30 cellular contexts compared by ENCODE assay signal in the genomic region with DNA sequence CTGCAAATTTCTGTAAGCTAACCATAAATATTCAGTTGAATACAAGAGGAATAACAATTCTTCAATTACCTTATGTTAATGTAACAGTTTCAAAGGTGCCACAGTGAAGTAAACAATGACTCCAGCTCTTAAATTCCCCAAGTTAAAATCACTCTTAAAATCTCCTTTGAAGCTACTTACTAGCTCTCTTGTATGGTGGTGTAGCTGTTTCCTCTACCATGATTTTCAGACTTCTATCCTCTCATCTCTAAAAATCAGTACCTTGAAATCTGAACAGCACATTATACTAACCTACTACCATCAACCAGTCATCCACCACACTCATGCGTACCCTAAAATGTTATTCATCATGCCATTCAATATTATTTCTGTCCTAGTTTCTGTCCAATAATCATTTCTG.
"Had no signal": no experiment of that assay in that cellular context is flagged by ENCODE, and none has a peak within 500 bp of the region (broad histone marks: within the 10 kb centered on the region; RNA-seq: fewer than 3 reads in every experiment).

No MANE protein-coding gene starts in this region.

- H3K27me3 Mint-ChIP-seq: activated CD4-positive, alpha-beta T cell treated with anti-CD3 and anti-CD28 coated beads for 36 hours; activated CD4-positive, alpha-beta T cell treated with anti-CD3 and anti-CD28 coated beads, Interleukin-2, amount 10 ng/mL, durations not matched to agents 7 days and 5 days; activated naive CD4-positive, alpha-beta T cell treated with anti-CD3 and anti-CD28 coated beads, Interleukin-2, amount 10 ng/mL, durations not matched to agents 7 days and 5 days; activated naive CD8-positive, alpha-beta T cell; activated naive CD8-positive, alpha-beta T cell treated with anti-CD3 and anti-CD28 coated beads, Interleukin-2, amount 50 U/mL, for 24 hours; brain had no signal

- H3K4me3 ChIP-seq: SJCRH30, SK-N-MC had no signal

- H3K9me3 Mint-ChIP-seq: activated naive CD4-positive, alpha-beta T cell treated with anti-CD3 and anti-CD28 coated beads, Interleukin-2, amount 10 ng/mL, durations not matched to agents 7 days and 5 days; activated naive CD8-positive, alpha-beta T cell treated with anti-CD3 and anti-CD28 coated beads, Interleukin-2, amount 50 U/mL, for 24 hours; activated T-cell treated with anti-CD3 and anti-CD28 coated beads, Interleukin-2, amount 50 U/mL, for 4 hours; activated T-helper 1 cell treated with anti-CD3 and anti-CD28 coated beads, Interleukin-12 subunit alpha, Interleukin-12 subunit beta, Interleukin-2, Interleukin-4 antibody, amounts not matched to agents 30 ng/mL and 10 ng/mL and 1 ng/mL, durations not matched to agents 14 hours and 24 hours and 36 hours; T-helper 1 cell treated with Interleukin-12 subunit alpha and Interleukin-12 subunit beta and Interleukin-4 antibody, amounts not matched to agents 30 μg/mL and 1 μg/mL, for 36 hours; T-helper 2 cell treated with Interferon-gamma antibody and Interleukin-4, amounts not matched to agents 5 μg/mL and 100 μg/mL, for 36 hours had no signal

- DNase-seq: activated CD4-positive, alpha-beta T cell treated with anti-CD3 and anti-CD28 coated beads for 36 hours; activated CD4-positive, alpha-beta T cell treated with anti-CD3 and anti-CD28 coated beads, Interleukin-2, amount 10 ng/mL, durations not matched to agents 7 days and 5 days; activated CD4-positive, alpha-beta T cell treated with anti-CD3 and anti-CD28 coated beads, Interleukin-2, amount 50 U/mL, for 48 hours; activated CD8-positive, alpha-beta memory T cell treated with anti-CD3 and anti-CD28 coated beads, Interleukin-2, amount 50 U/mL, for 4 hours; activated effector memory CD4-positive, alpha-beta T cell treated with Interleukin-2 at 50 U/mL for 16 hours; activated naive CD4-positive, alpha-beta T cell treated with anti-CD3 and anti-CD28 coated beads, Interleukin-2, amount 10 ng/mL, durations not matched to agents 7 days and 5 days; activated naive CD8-positive, alpha-beta T cell treated with anti-CD3 and anti-CD28 coated beads, Interleukin-2, amount 50 U/mL, for 24 hours; activated T-cell treated with anti-CD3 and anti-CD28 coated beads for 4 hours; activated T-cell treated with anti-CD3 and anti-CD28 coated beads, Interleukin-2, amount 50 U/mL, for 4 hours; anterior cingulate cortex; caudate nucleus; NCI-H1092 treated with DMSO at 0.1 percent for 48 hours; NCI-H1417; NCI-H146; NCI-H187; NCI-H2029 treated with DMSO at 0.1 percent for 48 hours; NCI-H345; NCI-H524 treated with DMSO at 0.1 percent for 48 hours; SHP77; SJCRH30 had no signal

- FAIRE-seq: bronchial epithelial cell, TTC549 had no signal

- ATAC-seq: activated CD4-positive, alpha-beta T cell treated with anti-CD3 and anti-CD28 coated beads for 36 hours; activated CD4-positive, CD25-positive, alpha-beta regulatory T cell treated with anti-CD3 and anti-CD28 coated beads, Interleukin-2, amount 50 U/mL, for 24 hours; activated naive CD8-positive, alpha-beta T cell treated with anti-CD3 and anti-CD28 coated beads, Interleukin-2, amount 50 U/mL, for 24 hours; activated T-cell treated with anti-CD3 and anti-CD28 coated beads, Interleukin-2, amount 50 U/mL, for 4 hours; Panc1 had no signal

- H3K4me1 ChIP-seq: SJCRH30 had no signal

- H3K4me3 Mint-ChIP-seq: activated CD4-positive, alpha-beta T cell treated with anti-CD3 and anti-CD28 coated beads for 36 hours; activated CD4-positive, alpha-beta T cell treated with anti-CD3 and anti-CD28 coated beads, Interleukin-2, amount 10 ng/mL, durations not matched to agents 7 days and 5 days; activated naive CD4-positive, alpha-beta T cell treated with anti-CD3 and anti-CD28 coated beads, Interleukin-2, amount 10 ng/mL, durations not matched to agents 7 days and 5 days; activated naive CD8-positive, alpha-beta T cell; activated naive CD8-positive, alpha-beta T cell treated with anti-CD3 and anti-CD28 coated beads, Interleukin-2, amount 50 U/mL, for 24 hours; activated T-cell treated with anti-CD3 and anti-CD28 coated beads, Interleukin-2, amount 50 U/mL, for 4 hours; activated T-helper 1 cell treated with anti-CD3 and anti-CD28 coated beads, Interleukin-12 subunit alpha, Interleukin-12 subunit beta, Interleukin-2, Interleukin-4 antibody, amounts not matched to agents 30 ng/mL and 10 ng/mL and 1 ng/mL, durations not matched to agents 14 hours and 24 hours and 36 hours; brain; T-helper 1 cell treated with Interleukin-12 subunit alpha and Interleukin-12 subunit beta and Interleukin-4 antibody, amounts not matched to agents 30 μg/mL and 1 μg/mL, for 36 hours; T-helper 2 cell treated with Interferon-gamma antibody and Interleukin-4, amounts not matched to agents 5 μg/mL and 100 μg/mL, for 36 hours had no signal

- H3K27me3 ChIP-seq: SJCRH30 had no signal

- H3K27ac ChIP-seq: SJCRH30, SK-N-MC had no signal

- H3K27ac Mint-ChIP-seq: activated CD4-positive, alpha-beta T cell treated with anti-CD3 and anti-CD28 coated beads for 36 hours; activated CD4-positive, alpha-beta T cell treated with anti-CD3 and anti-CD28 coated beads, Interleukin-2, amount 10 ng/mL, durations not matched to agents 7 days and 5 days; activated naive CD4-positive, alpha-beta T cell treated with anti-CD3 and anti-CD28 coated beads, Interleukin-2, amount 10 ng/mL, durations not matched to agents 7 days and 5 days; activated naive CD8-positive, alpha-beta T cell; activated naive CD8-positive, alpha-beta T cell treated with anti-CD3 and anti-CD28 coated beads, Interleukin-2, amount 50 U/mL, for 24 hours; activated T-helper 1 cell treated with anti-CD3 and anti-CD28 coated beads, Interleukin-12 subunit alpha, Interleukin-12 subunit beta, Interleukin-2, Interleukin-4 antibody, amounts not matched to agents 30 ng/mL and 10 ng/mL and 1 ng/mL, durations not matched to agents 14 hours and 24 hours and 36 hours; brain; T-helper 1 cell treated with Interleukin-12 subunit alpha and Interleukin-12 subunit beta and Interleukin-4 antibody, amounts not matched to agents 30 μg/mL and 1 μg/mL, for 36 hours; T-helper 2 cell treated with Interferon-gamma antibody and Interleukin-4, amounts not matched to agents 5 μg/mL and 100 μg/mL, for 36 hours had no signal

- H3K36me3 ChIP-seq: SJCRH30 had no signal

- H3K9me3 ChIP-seq: SJCRH30 had no signal
